Comparison of ENCODE assay signal across 9 cellular contexts in genomic region chr1:68384872-68385390, GRCh38.
DNase-seq lines count a peak whose midpoint lies in the region; ATAC-seq, FAIRE-seq and TF ChIP-seq lines count a peak whose summit lies in the region.
"Had no signal": no experiment of that assay in that cellular context is flagged by ENCODE, and none has a peak within 500 bp of the region (broad histone marks: within the 10 kb centered on the region; RNA-seq: fewer than 3 reads in every experiment).

No MANE protein-coding gene starts in this region.

- 36 to 51% (median 48%) methylated on average over 2 of the region's 2 CpGs for WGBS in adrenal gland, 4 donors
- 38 to 63% (median 49%) methylated on average over 2 of the region's 2 CpGs for WGBS in heart left ventricle, 4 donors

- H3K27ac ChIP-seq in adrenal gland (peak overlapping the region in 4 of 5 donors; percentile 14 to 85 (median 52)), heart left ventricle (peak overlapping the region in 8 of 12 donors; percentile 7 to 70 (median 28)), thoracic aorta (peak overlapping the region; percentile 41 to 50), WERI-Rb-1 (no peak overlapping the region), kidney (ENCODE audit: low read depth in 2 of 2, low read length in 2 of 2) (no peak overlapping the region)

- H3K27me3 ChIP-seq in adrenal gland = no peaks in the 10 kb centered on the region
- no peaks in the 10 kb centered on the region for H3K27me3 ChIP-seq in heart left ventricle
- H3K27me3 ChIP-seq in thoracic aorta (replicated peaks; ENCODE audit: insufficient read depth) = no peaks in the 10 kb centered on the region
- H3K27me3 ChIP-seq in WERI-Rb-1 (ENCODE audit: insufficient read depth, low read depth, severe bottlenecking) = no peaks in the 10 kb centered on the region

- H3K9ac ChIP-seq in kidney (ENCODE audit: low read length in 2 of 2) = no peak overlapping the region

- TF ChIP-seq CTCF in adrenal gland (IDR thresholded peaks at IDR 0.05) (no peak), heart left ventricle (IDR thresholded peaks at IDR 0.05) (no peak), thoracic aorta (IDR thresholded peaks at IDR 0.05) (no peak), WERI-Rb-1 (IDR thresholded peaks at IDR 0.05; ENCODE audit: low read depth, low read length) (no peak), kidney (IDR thresholded peaks at IDR 0.05; ENCODE audit: borderline replicate concordance, extremely low read depth, insufficient read depth) (no peak)

- no peaks in the 10 kb centered on the region for H3K9me3 ChIP-seq in adrenal gland (replicated peaks in 1 of 3)
- peaks cover 0 to 4% (median 0%) of the 10 kb centered on the region in 12 donors for H3K9me3 ChIP-seq in heart left ventricle
- no peaks in the 10 kb centered on the region for H3K9me3 ChIP-seq in thoracic aorta
- no peaks in the 10 kb centered on the region for H3K9me3 ChIP-seq in WERI-Rb-1 (ENCODE audit: severe bottlenecking)
- no peaks in the 10 kb centered on the region for H3K9me3 ChIP-seq in kidney (ENCODE audit: control insufficient read depth in 1 of 2, low read length in 2 of 2)

- H3K4me1 ChIP-seq in adrenal gland (replicated peaks in 1 of 2) (peaks cover 5 to 21% of the 10 kb centered on the region in 2 donors), heart left ventricle (peaks cover 0 to 19% (median 15%) of the 10 kb centered on the region in 12 donors), thoracic aorta (ENCODE audit: control insufficient read depth in 1 of 2, low read depth in 2 of 2) (peaks cover 3 to 17% of the 10 kb centered on the region in 2 donors), kidney (ENCODE audit: control insufficient read depth in 1 of 2, insufficient read depth in 1 of 2, low read depth in 1 of 2, low read length in 2 of 2) (no peaks in the 10 kb centered on the region)

- H3K36me3 ChIP-seq in adrenal gland (replicated peaks in 1 of 2) = no peaks in the 10 kb centered on the region
- no peaks in the 10 kb centered on the region for H3K36me3 ChIP-seq in heart left ventricle
- H3K36me3 ChIP-seq in thoracic aorta = no peaks in the 10 kb centered on the region
- no peaks in the 10 kb centered on the region for H3K36me3 ChIP-seq in WERI-Rb-1
- H3K36me3 ChIP-seq in kidney (ENCODE audit: control insufficient read depth in 1 of 2, insufficient read depth in 2 of 2, low read length in 2 of 2) = no peaks in the 10 kb centered on the region

- no peak for FAIRE-seq in kidney (lab: Jason Lieb, UNC)

- ATAC-seq in heart left ventricle (peak; percentile 63 to 81 (median 74)), thoracic aorta (ENCODE audit: insufficient number of reproducible peaks, low FRiP score, low read depth) (no peak), HG02623 (IDR thresholded peaks at IDR 0.05; ENCODE audit: unreplicated experiment) (no peak)

- H3K4me3 ChIP-seq in adrenal gland = no peak overlapping the region
- no peak overlapping the region for H3K4me3 ChIP-seq in heart left ventricle
- H3K4me3 ChIP-seq in thoracic aorta = no peak overlapping the region
- H3K4me3 ChIP-seq in WERI-Rb-1 (ENCODE audit: low read depth, low read length) = no peak overlapping the region
- no peak overlapping the region for H3K4me3 ChIP-seq in kidney (ENCODE audit: low read length in 2 of 2)

- intact Hi-C loops in adrenal gland (cut with DNase I) = no loop called here
- intact Hi-C loops in heart left ventricle (cut with DNase I) = no loop called here
- intact Hi-C loops in kidney (cut with DNase I) = no loop called here

- TF ChIP-seq POLR2A in adrenal gland (IDR thresholded peaks at IDR 0.05) (no peak), heart left ventricle (IDR thresholded peaks at IDR 0.05) (no peak)

- peak; percentile 4 for DNase-seq in HT-29 (ENCODE audit: low spot score)
- DNase-seq in adrenal gland = peak; percentile 44 to 85 (median 63)
- DNase-seq in heart left ventricle = peak in 3 of 5 donors; percentile 11 to 33 (median 22)
- no peak for DNase-seq in thoracic aorta (ENCODE audit: low spot score)
- no peak for DNase-seq in WERI-Rb-1
- DNase-seq in kidney = no peak
- no peak for DNase-seq in activated naive CD4-positive, alpha-beta T cell treated with Interleukin-2 at 50 U/mL for 16 hours
- DNase-seq: NCI-H2107 had no signal

Comparison
In these comparisons a context has a peak if more than half of its experiments do, and no peak if none do; other contexts are left out.
1. DNase-seq: peak in HT-29 (single experiment), adrenal gland (7 of 7) and heart left ventricle (3 of 5); none in thoracic aorta (single experiment), WERI-Rb-1 (single experiment), kidney (single experiment) and activated naive CD4-positive, alpha-beta T cell treated with Interleukin-2 at 50 U/mL for 16 hours (single experiment).
2. H3K27ac ChIP-seq: peak in adrenal gland (4 of 5), heart left ventricle (8 of 12) and thoracic aorta (2 of 2); none in WERI-Rb-1 (single experiment) and kidney (0 of 2).
3. ATAC-seq: peak in heart left ventricle (4 of 4); none in thoracic aorta (single experiment) and HG02623 (single experiment).